Comparison of ENCODE assay signal across 24 cellular contexts in genomic region chr7:6340241-6340640, GRCh38. TPM values are rescaled to one million over a fixed set of nuclear protein-coding genes. Genes with fewer than 3 reads are reported as not detected.
DNase-seq lines count a peak whose midpoint lies in the region; FAIRE-seq and TF ChIP-seq lines count a peak whose summit lies in the region.
"Had no signal": no experiment of that assay in that cellular context is flagged by ENCODE, and none has a peak within 500 bp of the region (broad histone marks: within the 10 kb centered on the region; RNA-seq: fewer than 3 reads in every experiment).

No MANE protein-coding gene starts in this region.

- no peak overlapping the region for H4K91ac ChIP-seq in trophoblast cell (ENCODE audit: low read depth, low read length)

- H3K4me1 ChIP-seq in trophoblast cell (ENCODE audit: control insufficient read depth in 1 of 2, insufficient read depth in 2 of 2, low read length in 2 of 2) (peaks cover 4 to 5% of the 10 kb centered on the region in 2 experiments), SK-N-SH (ENCODE audit: control insufficient read depth in 1 of 2, insufficient read depth in 2 of 2, low read depth in 1 of 2, low read length in 1 of 2) (no peaks in the 10 kb centered on the region), sigmoid colon (peaks cover 0 to 5% (median 0%) of the 10 kb centered on the region in 4 donors)

- H4K12ac ChIP-seq in trophoblast cell (ENCODE audit: low read depth, low read length) = no peak overlapping the region

- no peak overlapping the region for H3K18ac ChIP-seq in trophoblast cell (ENCODE audit: low read length)

- H3K79me2 ChIP-seq in trophoblast cell (ENCODE audit: control insufficient read depth, insufficient read depth, low read length, poor library complexity) = peaks cover 2% of the 10 kb centered on the region
- H3K79me2 ChIP-seq in SK-N-SH (ENCODE audit: insufficient read depth) = peaks cover 66% of the 10 kb centered on the region

- no peak overlapping the region for H3K23ac ChIP-seq in trophoblast cell (ENCODE audit: low read length)

- no CpG with 5 or more reads among the region's 10 CpGs for WGBS in trophoblast cell (ENCODE audit: extremely low coverage, insufficient coverage, insufficient read length)
- 94% methylated on average over 10 of the region's 10 CpGs for WGBS in SK-N-SH (ENCODE audit: low lambda C conversion rate)
- WGBS in sigmoid colon, 2 donors = 84 to 90% methylated on average over 10 of the region's 10 CpGs

- POLR2A ChIA-PET in SK-N-SH (lab: Yijun Ruan, JAX) = no interaction called here

- peaks cover 5% of the 10 kb centered on the region for H3F3A ChIP-seq in SK-N-SH (replicated peaks; ENCODE audit: insufficient read depth)

- H3K27me3 ChIP-seq in trophoblast cell (ENCODE audit: insufficient read depth, low read length) (no peaks in the 10 kb centered on the region), SK-N-SH (ENCODE audit: insufficient read depth) (no peaks in the 10 kb centered on the region), sigmoid colon (no peaks in the 10 kb centered on the region)
- H3K27me3 ChIP-seq: MG63 had no signal

- no peak for TF ChIP-seq EP300 in SK-N-SH (IDR thresholded peaks at IDR 0.05; ENCODE audit: borderline replicate concordance in 1 of 2, low read depth in 1 of 2, low read length in 1 of 2)
- TF ChIP-seq EP300 in sigmoid colon (IDR thresholded peaks at IDR 0.05) = no peak

- FAIRE-seq in urothelium cell line (lab: Jason Lieb, UNC) = peak; percentile 67

- H3K9me2 ChIP-seq in SK-N-SH = no peaks in the 10 kb centered on the region

- H2AK5ac ChIP-seq in trophoblast cell (ENCODE audit: low read length) = no peak overlapping the region

- no peak overlapping the region for H3K4me3 ChIP-seq in trophoblast cell (ENCODE audit: low read depth, low read length)
- H3K4me3 ChIP-seq in SK-N-SH (ENCODE audit: low read depth in 2 of 2, low read length in 1 of 2) = no peak overlapping the region
- no peak overlapping the region for H3K4me3 ChIP-seq in sigmoid colon
- H3K4me3 ChIP-seq: GM23338, MG63 had no signal

- no peak overlapping the region for H4K8ac ChIP-seq in trophoblast cell (ENCODE audit: low read depth, low read length)

- H3K9ac ChIP-seq in trophoblast cell (ENCODE audit: low read length) = no peak overlapping the region
- no peak overlapping the region for H3K9ac ChIP-seq in SK-N-SH

- H3K36me3 ChIP-seq in trophoblast cell (ENCODE audit: control insufficient read depth in 1 of 2, insufficient read depth in 2 of 2, low read length in 2 of 2) = peaks cover 4 to 5% of the 10 kb centered on the region in 2 experiments
- no peaks in the 10 kb centered on the region for H3K36me3 ChIP-seq in SK-N-SH (replicated peaks in 1 of 2; ENCODE audit: control insufficient read depth in 1 of 2, insufficient read depth in 2 of 2, low read length in 1 of 2)
- peaks cover 0 to 8% (median 0%) of the 10 kb centered on the region in 4 donors for H3K36me3 ChIP-seq in sigmoid colon
- H3K36me3 ChIP-seq: MG63 had no signal

- intact Hi-C loops in sigmoid colon (cut with DNase I) = no loop called here

- peak; percentile 25 for DNase-seq in DMS79 (lab: John Stamatoyannopoulos, UW)
- no peak for DNase-seq in DMS79 treated with DMSO at 0.1 percent for 48 hours (lab: John Stamatoyannopoulos, UW)
- DNase-seq in NCI-H774 (lab: John Stamatoyannopoulos, UW) = peak; percentile 94
- DNase-seq in trophoblast cell = peak; percentile 15 to 50
- no peak for DNase-seq in urothelium cell line (ENCODE audit: low spot score)
- no peak for DNase-seq in SK-N-DZ (ENCODE audit: low spot score)
- no peak for DNase-seq in SK-N-SH
- no peak for DNase-seq in sigmoid colon
- DNase-seq: CD8-positive, alpha-beta memory T cell; DMS 273 treated with DMSO at 0.1 percent for 48 hours; HCEC 1CT; IMR-90; KG1; MG63; NCI-H1105 treated with DMSO at 0.1 percent for 48 hours; NCI-H1694 treated with DMSO at 0.1 percent for 48 hours; NCI-H2081; NCI-H2171; NCI-H226; NCI-H510A; NCI-H69; Right ventricle myocardium superior had no signal

- no peak overlapping the region for H2BK120ac ChIP-seq in trophoblast cell (ENCODE audit: insufficient read depth, low read length, poor library complexity)

- no peaks in the 10 kb centered on the region for H4K20me1 ChIP-seq in SK-N-SH (ENCODE audit: insufficient read depth)

- no peak for TF ChIP-seq RAD21 in SK-N-SH (IDR thresholded peaks at IDR 0.05; ENCODE audit: low read length)

- no peaks in the 10 kb centered on the region for H3K79me1 ChIP-seq in trophoblast cell (ENCODE audit: low read length)

- no peak overlapping the region for H2BK5ac ChIP-seq in trophoblast cell (ENCODE audit: low read depth, low read length, poor library complexity)

- H3K27ac ChIP-seq in trophoblast cell (ENCODE audit: low read depth, low read length) = no peak overlapping the region
- H3K27ac ChIP-seq in SK-N-SH (ENCODE audit: low read depth in 2 of 2, low read length in 1 of 2) = no peak overlapping the region
- H3K27ac ChIP-seq in sigmoid colon = no peak overlapping the region
- H3K27ac ChIP-seq: 22Rv1 had no signal

- H2AFZ ChIP-seq in trophoblast cell (ENCODE audit: insufficient read depth, low read length, poor library complexity) = no peak overlapping the region
- H2AFZ ChIP-seq in SK-N-SH (ENCODE audit: low read depth) = no peak overlapping the region
- H2AFZ ChIP-seq: GM23338 had no signal

- H2BK12ac ChIP-seq in trophoblast cell (ENCODE audit: low read length) = no peak overlapping the region

- H3K14ac ChIP-seq in trophoblast cell (ENCODE audit: low read length) = no peak overlapping the region

- H3K9me3 ChIP-seq in trophoblast cell (ENCODE audit: insufficient read depth, low read depth, low read length) (no peaks in the 10 kb centered on the region), SK-N-SH (no peaks in the 10 kb centered on the region), sigmoid colon (no peaks in the 10 kb centered on the region)
- H3K9me3 ChIP-seq: MG63 had no signal

- no peak for TF ChIP-seq POLR2A in sigmoid colon (IDR thresholded peaks at IDR 0.05)

- H3K4me2 ChIP-seq in trophoblast cell (ENCODE audit: low read length) = no peak overlapping the region
- no peak overlapping the region for H3K4me2 ChIP-seq in SK-N-SH
- H3K4me2 ChIP-seq: GM23338 had no signal

- CTCF ChIA-PET in SK-N-SH (lab: Yijun Ruan, JAX) = interaction anchor here (1.4 to 2.9 kb wide), 4 partner anchors 16 to 343 kb away, joined by 3 to 11 read pairs (median 7); no protein-coding TSS in a partner anchor

- no peak overlapping the region for H3K4ac ChIP-seq in trophoblast cell (ENCODE audit: low read depth, low read length)

- TF ChIP-seq CTCF in SK-N-SH (IDR thresholded peaks at IDR 0.05) = no peak
- TF ChIP-seq CTCF in sigmoid colon (IDR thresholded peaks at IDR 0.05) = no peak

TF ChIP-seq in SK-N-SH, 30 proteins besides CTCF, POLR2A, EP300 and RAD21 (continues in another document):
- TF ChIP-seq ZBTB33 (IDR thresholded peaks at IDR 0.05; ENCODE audit: borderline replicate concordance, low read depth) = no peak
- TF ChIP-seq FOXJ3 (CRISPR knock-in tag; IDR thresholded peaks at IDR 0.05) = no peak
- no peak for TF ChIP-seq NFIC (IDR thresholded peaks at IDR 0.05; ENCODE audit: borderline replicate concordance)
- TF ChIP-seq USF2 (IDR thresholded peaks at IDR 0.05; ENCODE audit: borderline replicate concordance, low read depth, low read length) = no peak
- TF ChIP-seq SMC3 (IDR thresholded peaks at IDR 0.05; ENCODE audit: low read depth, low read length) = no peak

RNA-seq across cellular contexts. Expression of gene FAM220A, which starts 8.5 kb away (rescaled TPM):
- polyA plus RNA-seq in trophoblast cell (2013) = 19.5 and 19.8 TPM in 2 replicates
- 20.8 and 23.4 TPM in 2 replicates for polyA plus RNA-seq in SK-N-DZ (2014; cell fraction: cytosol; rRNA removed)
- 8.6 and 11.3 TPM in 2 replicates for polyA plus RNA-seq in SK-N-DZ (2014; cell fraction: nucleus; rRNA removed)
- polyA plus RNA-seq in SK-N-SH (2012; rRNA removed) (16.1 and 18.5 TPM in 2 replicates), sigmoid colon (10 to 100 TPM in 2 of 3 donors, 1 to 10 TPM in 1; 8.9 to 13.6 (median 10.2) TPM)
- polyA plus RNA-seq in SK-N-SH (2012; cell fraction: cytosol; rRNA removed) = 20.3 and 20.6 TPM in 2 replicates
- 9.0 and 9.6 TPM in 2 replicates for polyA plus RNA-seq in SK-N-SH (2012; cell fraction: nucleus; rRNA removed)
- total RNA-seq in sigmoid colon = 10 to 100 TPM; 13.3 to 21.9 (median 20.3) TPM

RNA-seq across cellular contexts. Expression of gene RAC1, which starts 34.1 kb away (rescaled TPM):
- 370 and 371 TPM in 2 replicates for polyA plus RNA-seq in trophoblast cell (2013)
- polyA plus RNA-seq in SK-N-DZ (2014; cell fraction: cytosol; rRNA removed) = 47.7 and 48.1 TPM in 2 replicates
- polyA plus RNA-seq in SK-N-DZ (2014; cell fraction: nucleus; rRNA removed) = 26.3 and 38.1 TPM in 2 replicates
- polyA plus RNA-seq in SK-N-SH (2012; rRNA removed) (454 and 460 TPM in 2 replicates), sigmoid colon (100 to 1,000 TPM; 286 to 382 (median 352) TPM)
- polyA plus RNA-seq in SK-N-SH (2012; cell fraction: cytosol; rRNA removed) = 552 and 601 TPM in 2 replicates
- 212 and 275 TPM in 2 replicates for polyA plus RNA-seq in SK-N-SH (2012; cell fraction: nucleus; rRNA removed)
- 100 to 1,000 TPM; 117 to 170 (median 140) TPM for total RNA-seq in sigmoid colon

Comparison
In these comparisons a context has a peak if more than half of its experiments do, and no peak if none do; other contexts are left out.
1. DNase-seq: peak in DMS79 (single experiment), NCI-H774 (single experiment) and trophoblast cell (2 of 2); none in DMS79 treated with DMSO at 0.1 percent for 48 hours (single experiment), urothelium cell line (single experiment), SK-N-DZ (single experiment), SK-N-SH (single experiment) and sigmoid colon (single experiment).